ENCODE assay signal across 23 cellular contexts in the genomic region with DNA sequence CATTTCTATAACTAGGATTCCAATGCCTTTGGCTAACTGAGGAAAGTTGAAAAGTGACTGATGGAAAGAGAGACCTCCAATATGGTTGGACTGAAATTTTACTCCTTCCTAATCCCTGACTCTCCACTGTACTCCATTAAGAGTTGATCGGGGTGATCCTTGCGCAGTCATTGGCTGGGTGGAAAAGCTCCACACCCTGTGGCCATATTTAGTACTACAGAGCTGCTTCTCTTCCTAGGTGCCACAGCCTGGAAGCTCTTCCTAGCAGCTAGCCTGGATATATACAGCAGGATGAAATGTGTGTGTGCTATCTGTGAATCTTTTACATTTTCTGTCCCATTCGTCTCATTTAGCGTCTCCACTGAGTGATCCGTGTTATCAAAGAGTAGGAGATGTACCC.
DNase-seq lines count a peak whose midpoint lies in the region; ATAC-seq, FAIRE-seq and TF ChIP-seq lines count a peak whose summit lies in the region.
"Had no signal": no experiment of that assay in that cellular context is flagged by ENCODE, and none has a peak within 500 bp of the region (broad histone marks: within the 10 kb centered on the region; RNA-seq: fewer than 3 reads in every experiment).

No MANE protein-coding gene starts in this region.

- no TSS peak for BruUV-seq in HepG2 (replicated peaks; lab: Mats Ljungman, UMichigan)

- no peaks in the 10 kb centered on the region for H4K20me1 ChIP-seq in HepG2 (ENCODE audit: insufficient read depth, low read length)

- TF ChIP-seq RAD21 in HepG2 (CRISPR knock-in tag; IDR thresholded peaks at IDR 0.05), result no peak

- CTCF ChIA-PET in HepG2 (lab: Yijun Ruan, JAX; ENCODE audit: low intra/inter-chr PET ratio, low total read pairs), result no interaction called here

- H3K4me2 ChIP-seq in HepG2 (ENCODE audit: low read depth, low read length), result no peak overlapping the region

- H3K27ac ChIP-seq in HepG2 (ENCODE audit: extremely low read length, insufficient read depth, low read length) (no peak overlapping the region), right lobe of liver (no peak overlapping the region)
- H3K27ac ChIP-seq: gastroesophageal sphincter, left lung, neutrophil, transverse colon had no signal

- in situ Hi-C loops in HepG2 (cut with HindIII; ENCODE audit: extremely low pct_ligation_motif_present, low pct_unique_long_range_greater_than_20kb), result loop anchor here (10.0 kb wide), 1 partner anchor 106 kb away; no protein-coding TSS in a partner anchor

- peak; percentile 86 for ATAC-seq in HepG2
- ATAC-seq in right lobe of liver, result no peak
- peak; percentile 52; the same call in 1 of the 3 replicates for ATAC-seq in SK-N-SH treated with all-trans-retinoic acid at 6 μM for 48 hours
- no peak for ATAC-seq in HG03095 (IDR thresholded peaks at IDR 0.05; ENCODE audit: unreplicated experiment)
- ATAC-seq: gastroesophageal sphincter, left lung, mucosa of descending colon, Right ventricle myocardium inferior had no signal

- intact Hi-C loops in HepG2 (cut with micrococcal nuclease; ENCODE audit: unreplicated experiment) (no loop called here), right lobe of liver (cut with DNase I) (no loop called here)

- FAIRE-seq in HepG2 (lab: Jason Lieb, UNC) (no peak), H54 (lab: Jason Lieb, UNC) (no peak)
- FAIRE-seq: endometrium, HTR-8/SVneo had no signal

- H3K4me3 ChIP-seq in HepG2 (replicated peaks in 1 of 3; ENCODE audit: insufficient read depth in 1 of 3, low read depth in 2 of 3, low read length in 3 of 3), result no peak overlapping the region
- H3K4me3 ChIP-seq in right lobe of liver, result no peak overlapping the region
- H3K4me3 ChIP-seq in fibroblast of mammary gland (ENCODE audit: control insufficient read depth, low read depth, low read length), result no peak overlapping the region
- H3K4me3 ChIP-seq: gastroesophageal sphincter, left lung, mucosa of descending colon, transverse colon had no signal

- H2AFZ ChIP-seq in HepG2 (ENCODE audit: low read length), result no peak overlapping the region

- POLR2A ChIA-PET in HepG2 (lab: Yijun Ruan, JAX), result no interaction called here

- DNase-seq in HepG2 (ENCODE audit: low spot score), result no peak
- no peak for DNase-seq in right lobe of liver
- no peak for DNase-seq in fibroblast of mammary gland (ENCODE audit: low read depth)
- no peak for DNase-seq in H54 (ENCODE audit: insufficient read length, low spot score)
- no peak for DNase-seq in RPMI8226
- no peak for DNase-seq in mesenteric fat pad (ENCODE audit: low spot score)
- DNase-seq: amygdala; CD8-positive, alpha-beta memory T cell; cerebellar nuclear complex; left lung; mucosa of descending colon; NCI-H2171 treated with DMSO at 0.1 percent for 48 hours; retina; stimulated activated naive CD4-positive, alpha-beta T cell; T-helper 1 cell; transverse colon had no signal

- WGBS in HepG2 (ENCODE audit: low lambda C conversion rate), result 86% methylated on average over 5 of the region's 5 CpGs
- WGBS in right lobe of liver (ENCODE audit: insufficient coverage, low coverage, low lambda C conversion rate, missing lambda C conversion rate), result 93% methylated on average over 5 of the region's 5 CpGs

- no peak for TF ChIP-seq POLR2A in HepG2 (IDR thresholded peaks at IDR 0.05; ENCODE audit: insufficient read depth in 1 of 2, low read depth in 2 of 2, low read length in 2 of 2)
- TF ChIP-seq POLR2A in right lobe of liver (IDR thresholded peaks at IDR 0.05), result no peak
- no peak for TF ChIP-seq POLR2A in H54 (IDR thresholded peaks at IDR 0.05; ENCODE audit: low read depth, low read length)

- H3K27me3 ChIP-seq in HepG2 (ENCODE audit: control insufficient read depth in 1 of 2, insufficient read depth in 2 of 2, low read length in 2 of 2) (no peaks in the 10 kb centered on the region), right lobe of liver (no peaks in the 10 kb centered on the region)
- H3K27me3 ChIP-seq: gastroesophageal sphincter, left lung, neutrophil, transverse colon had no signal

- no peaks in the 10 kb centered on the region for H3K79me2 ChIP-seq in HepG2 (ENCODE audit: insufficient read depth, low read length)

- TF ChIP-seq EP300 in HepG2 (IDR thresholded peaks at IDR 0.05; ENCODE audit: low read depth in 2 of 2, low read length in 2 of 2) (no peak), HepG2 (CRISPR knock-in tag; IDR thresholded peaks at IDR 0.05; ENCODE audit: borderline replicate concordance) (no peak)

- TF ChIP-seq CTCF in HepG2 (CRISPR knock-in tag; IDR thresholded peaks at IDR 0.05) (no peak), right lobe of liver (IDR thresholded peaks at IDR 0.05) (peak in 1 of 4 donors; percentile 8), fibroblast of mammary gland (conservative IDR thresholded peaks at IDR 0.05; ENCODE audit: control insufficient read depth, insufficient read depth, low read depth, low read length) (peak; percentile 25)

- H3K9me3 ChIP-seq in HepG2 (ENCODE audit: low read length), result no peaks in the 10 kb centered on the region
- H3K9me3 ChIP-seq in right lobe of liver, result no peaks in the 10 kb centered on the region
- H3K9me3 ChIP-seq: gastroesophageal sphincter, left lung, mucosa of descending colon, neutrophil, transverse colon had no signal

- peaks cover 13% of the 10 kb centered on the region for H3K4me1 ChIP-seq in HepG2 (ENCODE audit: insufficient read depth, low read length)
- peaks cover 0 to 13% (median 4%) of the 10 kb centered on the region in 4 donors for H3K4me1 ChIP-seq in right lobe of liver
- H3K4me1 ChIP-seq: gastroesophageal sphincter, left lung had no signal

- H3K36me3 ChIP-seq in HepG2 (replicated peaks in 1 of 2; ENCODE audit: control insufficient read depth in 1 of 2, insufficient read depth in 2 of 2, low read length in 2 of 2), result no peaks in the 10 kb centered on the region
- no peaks in the 10 kb centered on the region for H3K36me3 ChIP-seq in right lobe of liver
- H3K36me3 ChIP-seq: gastroesophageal sphincter, left lung, neutrophil, transverse colon had no signal

- H3K9ac ChIP-seq in HepG2 (ENCODE audit: insufficient read depth, low read depth, low read length), result no peak overlapping the region

TF ChIP-seq in HepG2, 621 proteins besides CTCF, POLR2A, EP300 and RAD21:
- TF ChIP-seq STAG1 (CRISPR knock-in tag; IDR thresholded peaks at IDR 0.05) (0 out of 2 replicates have a peak, but pooled peaks have one; percentile 4), ZC3H4 (CRISPR knock-in tag; IDR thresholded peaks at IDR 0.05; ENCODE audit: borderline replicate concordance) (no peak)

TF ChIP-seq in SK-N-SH treated with all-trans-retinoic acid at 6 μM for 48 hours, 23 proteins besides CTCF, POLR2A, EP300 and RAD21 (continues in another document):
- no peak for TF ChIP-seq PPARA (CRISPR knock-in tag; IDR thresholded peaks at IDR 0.05; ENCODE audit: borderline replicate concordance)
- no peak for TF ChIP-seq ARNTL (CRISPR knock-in tag; IDR thresholded peaks at IDR 0.05; ENCODE audit: borderline replicate concordance, low read depth)
- TF ChIP-seq, protein P1, sequence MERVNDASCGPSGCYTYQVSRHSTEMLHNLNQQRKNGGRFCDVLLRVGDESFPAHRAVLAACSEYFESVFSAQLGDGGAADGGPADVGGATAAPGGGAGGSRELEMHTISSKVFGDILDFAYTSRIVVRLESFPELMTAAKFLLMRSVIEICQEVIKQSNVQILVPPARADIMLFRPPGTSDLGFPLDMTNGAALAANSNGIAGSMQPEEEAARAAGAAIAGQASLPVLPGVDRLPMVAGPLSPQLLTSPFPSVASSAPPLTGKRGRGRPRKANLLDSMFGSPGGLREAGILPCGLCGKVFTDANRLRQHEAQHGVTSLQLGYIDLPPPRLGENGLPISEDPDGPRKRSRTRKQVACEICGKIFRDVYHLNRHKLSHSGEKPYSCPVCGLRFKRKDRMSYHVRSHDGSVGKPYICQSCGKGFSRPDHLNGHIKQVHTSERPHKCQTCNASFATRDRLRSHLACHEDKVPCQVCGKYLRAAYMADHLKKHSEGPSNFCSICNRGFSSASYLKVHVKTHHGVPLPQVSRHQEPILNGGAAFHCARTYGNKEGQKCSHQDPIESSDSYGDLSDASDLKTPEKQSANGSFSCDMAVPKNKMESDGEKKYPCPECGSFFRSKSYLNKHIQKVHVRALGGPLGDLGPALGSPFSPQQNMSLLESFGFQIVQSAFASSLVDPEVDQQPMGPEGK (CRISPR knock-in tag; IDR thresholded peaks at IDR 0.05; ENCODE audit: borderline replicate concordance), result no peak
- no peak for TF ChIP-seq GLIS3 (CRISPR knock-in tag; IDR thresholded peaks at IDR 0.05)
- TF ChIP-seq BACH2 (CRISPR knock-in tag; IDR thresholded peaks at IDR 0.05; ENCODE audit: borderline replicate concordance), result no peak
- no peak for TF ChIP-seq SNAI2 (CRISPR knock-in tag; IDR thresholded peaks at IDR 0.05)
- no peak for TF ChIP-seq RARB (CRISPR knock-in tag; IDR thresholded peaks at IDR 0.05)
- TF ChIP-seq ZNF70 (CRISPR knock-in tag; IDR thresholded peaks at IDR 0.05), result no peak
- TF ChIP-seq, protein P2, sequence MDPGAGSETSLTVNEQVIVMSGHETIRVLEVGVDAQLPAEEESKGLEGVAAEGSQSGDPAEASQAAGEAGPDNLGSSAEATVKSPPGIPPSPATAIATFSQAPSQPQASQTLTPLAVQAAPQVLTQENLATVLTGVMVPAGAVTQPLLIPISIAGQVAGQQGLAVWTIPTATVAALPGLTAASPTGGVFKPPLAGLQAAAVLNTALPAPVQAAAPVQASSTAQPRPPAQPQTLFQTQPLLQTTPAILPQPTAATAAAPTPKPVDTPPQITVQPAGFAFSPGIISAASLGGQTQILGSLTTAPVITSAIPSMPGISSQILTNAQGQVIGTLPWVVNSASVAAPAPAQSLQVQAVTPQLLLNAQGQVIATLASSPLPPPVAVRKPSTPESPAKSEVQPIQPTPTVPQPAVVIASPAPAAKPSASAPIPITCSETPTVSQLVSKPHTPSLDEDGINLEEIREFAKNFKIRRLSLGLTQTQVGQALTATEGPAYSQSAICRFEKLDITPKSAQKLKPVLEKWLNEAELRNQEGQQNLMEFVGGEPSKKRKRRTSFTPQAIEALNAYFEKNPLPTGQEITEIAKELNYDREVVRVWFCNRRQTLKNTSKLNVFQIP (CRISPR knock-in tag; IDR thresholded peaks at IDR 0.05; ENCODE audit: borderline replicate concordance, low read depth), result no peak
- no peak for TF ChIP-seq OSR1 (CRISPR knock-in tag; IDR thresholded peaks at IDR 0.05)
- TF ChIP-seq ZFP3 (CRISPR knock-in tag; IDR thresholded peaks at IDR 0.05), result no peak
- TF ChIP-seq, protein P3, sequence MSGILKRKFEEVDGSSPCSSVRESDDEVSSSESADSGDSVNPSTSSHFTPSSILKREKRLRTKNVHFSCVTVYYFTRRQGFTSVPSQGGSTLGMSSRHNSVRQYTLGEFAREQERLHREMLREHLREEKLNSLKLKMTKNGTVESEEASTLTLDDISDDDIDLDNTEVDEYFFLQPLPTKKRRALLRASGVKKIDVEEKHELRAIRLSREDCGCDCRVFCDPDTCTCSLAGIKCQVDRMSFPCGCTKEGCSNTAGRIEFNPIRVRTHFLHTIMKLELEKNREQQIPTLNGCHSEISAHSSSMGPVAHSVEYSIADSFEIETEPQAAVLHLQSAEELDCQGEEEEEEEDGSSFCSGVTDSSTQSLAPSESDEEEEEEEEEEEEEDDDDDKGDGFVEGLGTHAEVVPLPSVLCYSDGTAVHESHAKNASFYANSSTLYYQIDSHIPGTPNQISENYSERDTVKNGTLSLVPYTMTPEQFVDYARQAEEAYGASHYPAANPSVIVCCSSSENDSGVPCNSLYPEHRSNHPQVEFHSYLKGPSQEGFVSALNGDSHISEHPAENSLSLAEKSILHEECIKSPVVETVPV (CRISPR knock-in tag; IDR thresholded peaks at IDR 0.05), result no peak

Comparison
In these comparisons a context has a peak if more than half of its experiments do, and no peak if none do; other contexts are left out.
1. ATAC-seq: peak in HepG2 (single experiment) and SK-N-SH treated with all-trans-retinoic acid at 6 μM for 48 hours (single experiment); none in right lobe of liver (0 of 4) and HG03095 (single experiment).